In the genomic region with DNA sequence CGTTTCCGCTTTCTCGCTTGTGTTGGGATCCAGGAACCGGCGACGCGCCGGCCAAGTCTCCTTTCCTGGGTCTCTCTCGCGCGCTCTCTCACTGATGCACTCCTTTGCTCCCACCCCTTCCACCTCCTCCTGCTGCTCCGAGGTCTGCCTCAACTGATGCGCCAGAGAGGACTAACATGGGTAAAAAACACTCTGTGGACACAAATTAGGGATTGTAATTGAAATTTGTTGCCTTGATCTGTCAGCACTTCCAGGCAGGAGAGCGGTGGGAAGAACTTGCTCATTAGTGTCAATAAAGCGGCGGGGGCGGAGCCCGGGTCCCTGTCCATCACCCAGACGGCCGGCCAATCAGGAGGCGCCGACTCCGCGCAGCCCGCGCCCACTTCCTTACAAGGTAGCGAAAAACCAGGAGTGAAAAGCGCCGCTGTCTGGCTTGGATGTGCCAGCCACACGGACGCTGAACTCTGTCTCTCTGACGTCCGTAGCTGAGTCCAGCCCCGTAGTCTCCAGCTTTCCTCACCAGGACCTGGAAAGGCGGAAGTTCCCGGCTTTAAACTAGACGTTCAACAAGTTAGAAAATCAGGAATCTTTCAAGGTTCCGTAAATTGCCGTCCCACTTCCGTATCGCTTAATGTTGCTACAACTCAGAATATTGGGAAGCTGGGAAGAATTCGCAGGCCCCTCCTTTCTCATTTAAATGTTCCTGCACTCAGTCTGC, we compare ENCODE assay signal across 8 cellular contexts. TPM values are rescaled to one million over a fixed set of nuclear protein-coding genes. Genes with fewer than 3 reads are reported as not detected.
DNase-seq lines count a peak whose midpoint lies in the region; ATAC-seq and TF ChIP-seq lines count a peak whose summit lies in the region.

A gene (minus strand): TSS at position 267 of the 718 bp plus-strand sequence. CDS start 417 bp downstream, outside the sequence.

- ATAC-seq in lower lobe of right lung (peak; percentile 77 to 78), GM18520 (IDR thresholded peaks at IDR 0.05; ENCODE audit: unreplicated experiment) (no peak)

- peak within 1 kb of the TSS; percentile 92 for H3K4me3 Mint-ChIP-seq in endothelial cell (ENCODE audit: unreplicated experiment)

- H3K27me3 ChIP-seq in lower lobe of right lung (ENCODE audit: low read depth) (peaks cover 99% of the 10 kb centered on the region), subcutaneous abdominal adipose tissue (ENCODE audit: control insufficient read depth in 5 of 5, insufficient read depth in 4 of 5, low read length in 5 of 5) (peaks cover 0 to 17% (median 4%) of the 10 kb centered on the region in 5 donors)

- no peaks in the 10 kb centered on the region for H3K9me3 Mint-ChIP-seq in endothelial cell (ENCODE audit: unreplicated experiment)

- intact Hi-C loops in lower lobe of right lung (cut with DNase I): no loop called here

- TF ChIP-seq CTCF in endothelial cell (IDR thresholded peaks at IDR 0.05; ENCODE audit: unreplicated experiment) (no peak), lower lobe of right lung (IDR thresholded peaks at IDR 0.05) (no peak)

- DNase-seq in activated CD4-positive, alpha-beta T cell treated with anti-CD3 and anti-CD28 coated beads for 48 hours: peak; percentile 55
- DNase-seq in activated CD4-positive, alpha-beta T cell treated with anti-CD3 and anti-CD28 coated beads for 4 hours: no peak
- DNase-seq in SHP77 (lab: John Stamatoyannopoulos, UW) (peak; percentile 96 to 98), endothelial cell (ENCODE audit: low spot score) (peak; percentile 93), lower lobe of right lung (peak; percentile 61), NOMO-1 treated with DMSO at 0.1 percent for 48 hours (lab: John Stamatoyannopoulos, UW; ENCODE audit: unreplicated experiment) (no peak)

- H3K36me3 ChIP-seq in lower lobe of right lung (no peaks in the 10 kb centered on the region), subcutaneous abdominal adipose tissue (ENCODE audit: control insufficient read depth in 5 of 5, insufficient read depth in 5 of 5, low read length in 5 of 5) (no peaks in the 10 kb centered on the region)

- H3K27ac ChIP-seq in lower lobe of right lung: peak within 1 kb of the TSS; percentile 38
- peak within 1 kb of the TSS; percentile 84 for H3K27ac ChIP-seq in subcutaneous abdominal adipose tissue (ENCODE audit: low read depth, low read length)

- H3K36me3 Mint-ChIP-seq in endothelial cell (ENCODE audit: low read depth, unreplicated experiment): peaks cover 3% of the 10 kb centered on the region

- peak within 1 kb of the TSS in 4 of 5 donors; percentile 19 to 84 (median 68) for H3K9ac ChIP-seq in subcutaneous abdominal adipose tissue (ENCODE audit: low read length in 5 of 5)

- H3K27me3 Mint-ChIP-seq in endothelial cell (ENCODE audit: unreplicated experiment): peaks cover 32% of the 10 kb centered on the region

- no peaks in the 10 kb centered on the region for H3K9me3 ChIP-seq in lower lobe of right lung
- H3K9me3 ChIP-seq in subcutaneous abdominal adipose tissue (ENCODE audit: control insufficient read depth in 5 of 5, low read length in 5 of 5): no peaks in the 10 kb centered on the region

- H3K4me1 ChIP-seq in lower lobe of right lung (peaks cover 18% of the 10 kb centered on the region), subcutaneous abdominal adipose tissue (ENCODE audit: control insufficient read depth in 5 of 5, insufficient read depth in 5 of 5, low read length in 5 of 5) (peaks cover 0 to 32% (median 23%) of the 10 kb centered on the region in 5 donors)

- peaks cover 32% of the 10 kb centered on the region for H3K4me1 Mint-ChIP-seq in endothelial cell (ENCODE audit: unreplicated experiment)

- H3K27ac Mint-ChIP-seq in endothelial cell (ENCODE audit: unreplicated experiment): peak within 1 kb of the TSS; percentile 88

- peak within 1 kb of the TSS; percentile 39 for H3K4me3 ChIP-seq in lower lobe of right lung
- peak within 1 kb of the TSS; percentile 71 to 96 (median 89) for H3K4me3 ChIP-seq in subcutaneous abdominal adipose tissue (ENCODE audit: low read depth in 1 of 5, low read length in 5 of 5)

RNA-seq across cellular contexts. Expression of the gene that starts here (rescaled TPM):
- 9.4 TPM for total RNA-seq in endothelial cell (ENCODE audit: unreplicated experiment)
- total RNA-seq in lower lobe of right lung: 1.5 TPM

Comparison
In these comparisons a context has a peak if more than half of its experiments do, and no peak if none do; other contexts are left out.
1. DNase-seq: peak in activated CD4-positive, alpha-beta T cell treated with anti-CD3 and anti-CD28 coated beads for 48 hours (single experiment), SHP77 (2 of 2), endothelial cell (single experiment) and lower lobe of right lung (single experiment); none in activated CD4-positive, alpha-beta T cell treated with anti-CD3 and anti-CD28 coated beads for 4 hours (0 of 2) and NOMO-1 treated with DMSO at 0.1 percent for 48 hours (single experiment).